ENCODE assay signal across 25 cellular contexts in genomic region chr18:76383636-76384035, GRCh38.
"Had no signal": no experiment of that assay in that cellular context is flagged by ENCODE, and none has a peak within 500 bp of the region (broad histone marks: within the 10 kb centered on the region; RNA-seq: fewer than 3 reads in every experiment).

No MANE protein-coding gene starts in this region.

- H3K4me1 ChIP-seq: pancreas, psoas muscle had no signal

- DNase-seq: activated CD4-positive, alpha-beta memory T cell treated with anti-CD3 and anti-CD28 coated beads for 36 hours; activated CD4-positive, alpha-beta T cell treated with anti-CD3 and anti-CD28 coated beads, Interleukin-2, amount 10 ng/mL, durations not matched to agents 24 days and 14 days; activated CD8-positive, alpha-beta memory T cell treated with anti-CD3 and anti-CD28 coated beads, Interleukin-2, amount 50 U/mL, for 4 hours; activated gamma-delta T cell; activated naive CD4-positive, alpha-beta T cell treated with anti-CD3 and anti-CD28 coated beads, Interleukin-2, amount 10 ng/mL, durations not matched to agents 7 days and 5 days; activated T-cell treated with anti-CD3 and anti-CD28 coated beads, Interleukin-2, amount 50 U/mL, for 1 hour; amygdala; caudate nucleus; cortex of kidney; hippocampal formation; left cardiac atrium; mammary epithelial cell; naive thymus-derived CD4-positive, alpha-beta T cell; nucleus accumbens; pancreas; psoas muscle; spleen; T-helper 1 cell; transverse colon had no signal

- H3K9me3 ChIP-seq: gastroesophageal sphincter, pancreas, psoas muscle, right atrium auricular region, transverse colon had no signal

- H3K4me3 Mint-ChIP-seq: activated CD4-positive, alpha-beta memory T cell treated with anti-CD3 and anti-CD28 coated beads for 36 hours; activated CD4-positive, alpha-beta T cell treated with anti-CD3 and anti-CD28 coated beads, Interleukin-2, amount 10 ng/mL, durations not matched to agents 24 days and 14 days; activated naive CD4-positive, alpha-beta T cell treated with anti-CD3 and anti-CD28 coated beads, Interleukin-2, amount 10 ng/mL, durations not matched to agents 7 days and 5 days; activated T-helper 1 cell treated with anti-CD3 and anti-CD28 coated beads, Interleukin-12 subunit alpha, Interleukin-12 subunit beta, Interleukin-2, Interleukin-4 antibody, amounts not matched to agents 30 ng/mL and 10 ng/mL and 1 ng/mL, durations not matched to agents 14 hours and 24 hours and 36 hours; mesothelial cell of epicardium; naive thymus-derived CD4-positive, alpha-beta T cell; neural crest cell; T-helper 2 cell treated with Interferon-gamma antibody and Interleukin-4, amounts not matched to agents 5 μg/mL and 100 μg/mL, for 36 hours had no signal

- H3K27ac ChIP-seq: gastroesophageal sphincter, pancreas, psoas muscle, right atrium auricular region, spleen, transverse colon had no signal

- H3K4me3 ChIP-seq: gastroesophageal sphincter, pancreas, psoas muscle, right atrium auricular region, spleen, transverse colon had no signal

- ATAC-seq: gastroesophageal sphincter; left cardiac atrium; naive thymus-derived CD4-positive, alpha-beta T cell; pancreas had no signal

- H3K9me3 Mint-ChIP-seq: activated CD4-positive, alpha-beta memory T cell treated with anti-CD3 and anti-CD28 coated beads for 36 hours; activated CD4-positive, alpha-beta T cell treated with anti-CD3 and anti-CD28 coated beads, Interleukin-2, amount 10 ng/mL, durations not matched to agents 24 days and 14 days; activated naive CD4-positive, alpha-beta T cell treated with anti-CD3 and anti-CD28 coated beads, Interleukin-2, amount 10 ng/mL, durations not matched to agents 7 days and 5 days; activated T-helper 1 cell treated with anti-CD3 and anti-CD28 coated beads, Interleukin-12 subunit alpha, Interleukin-12 subunit beta, Interleukin-2, Interleukin-4 antibody, amounts not matched to agents 30 ng/mL and 10 ng/mL and 1 ng/mL, durations not matched to agents 14 hours and 24 hours and 36 hours; T-helper 2 cell treated with Interferon-gamma antibody and Interleukin-4, amounts not matched to agents 5 μg/mL and 100 μg/mL, for 36 hours had no signal

- H3K27ac Mint-ChIP-seq: activated CD4-positive, alpha-beta memory T cell treated with anti-CD3 and anti-CD28 coated beads for 36 hours; activated CD4-positive, alpha-beta T cell treated with anti-CD3 and anti-CD28 coated beads, Interleukin-2, amount 10 ng/mL, durations not matched to agents 24 days and 14 days; activated naive CD4-positive, alpha-beta T cell treated with anti-CD3 and anti-CD28 coated beads, Interleukin-2, amount 10 ng/mL, durations not matched to agents 7 days and 5 days; activated T-helper 1 cell treated with anti-CD3 and anti-CD28 coated beads, Interleukin-12 subunit alpha, Interleukin-12 subunit beta, Interleukin-2, Interleukin-4 antibody, amounts not matched to agents 30 ng/mL and 10 ng/mL and 1 ng/mL, durations not matched to agents 14 hours and 24 hours and 36 hours; mesothelial cell of epicardium; T-helper 2 cell treated with Interferon-gamma antibody and Interleukin-4, amounts not matched to agents 5 μg/mL and 100 μg/mL, for 36 hours had no signal

- H3K27me3 ChIP-seq: gastroesophageal sphincter, pancreas, right atrium auricular region, spleen, transverse colon had no signal
